Comparison of ENCODE assay signal across 20 cellular contexts in the genomic region with DNA sequence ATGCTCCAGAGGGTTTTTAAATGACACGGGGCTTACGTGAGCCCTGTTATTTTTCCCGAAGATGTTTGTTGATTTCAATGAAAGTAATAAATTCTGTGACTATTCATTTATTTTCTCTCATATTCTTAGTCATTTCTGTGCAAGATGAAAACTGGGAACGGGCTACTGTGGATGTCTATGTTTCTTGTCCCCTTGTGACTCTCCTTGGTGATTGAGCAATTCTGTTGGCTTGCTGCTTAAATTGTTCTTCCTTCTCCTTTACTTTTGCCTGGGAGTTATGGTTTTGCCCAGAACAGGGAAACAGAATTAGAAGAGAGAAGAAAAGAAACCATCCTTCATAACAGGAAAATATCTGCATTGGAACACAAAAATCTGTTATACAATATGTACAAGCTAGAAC.
DNase-seq lines count a peak whose midpoint lies in the region; ATAC-seq and TF ChIP-seq lines count a peak whose summit lies in the region.
"Had no signal": no experiment of that assay in that cellular context is flagged by ENCODE, and none has a peak within 500 bp of the region (broad histone marks: within the 10 kb centered on the region; RNA-seq: fewer than 3 reads in every experiment).

No MANE protein-coding gene starts in this region.

- no peak overlapping the region for H3K27ac Mint-ChIP-seq in naive thymus-derived CD4-positive, alpha-beta T cell
- no peak overlapping the region for H3K27ac Mint-ChIP-seq in T-helper 2 cell treated with Interferon-gamma antibody and Interleukin-4, amounts not matched to agents 5 μg/mL and 100 μg/mL, for 36 hours
- H3K27ac Mint-ChIP-seq: activated naive CD8-positive, alpha-beta T cell treated with anti-CD3 and anti-CD28 coated beads for 36 hours had no signal

- intact Hi-C loops in Right ventricle myocardium superior (cut with DNase I) (no loop called here), left ventricle myocardium inferior (cut with micrococcal nuclease) (no loop called here)
- intact Hi-C loops in naive thymus-derived CD4-positive, alpha-beta T cell (cut with micrococcal nuclease): no loop called here

- H3K4me3 ChIP-seq in left ventricle myocardium inferior: no peak overlapping the region
- H3K4me3 ChIP-seq in cardiac fibroblast (replicated peaks in 1 of 2; ENCODE audit: low read depth in 2 of 2, low read length in 2 of 2): no peak overlapping the region
- H3K4me3 ChIP-seq in naive thymus-derived CD4-positive, alpha-beta T cell (ENCODE audit: low read length): no peak overlapping the region
- no peak overlapping the region for H3K4me3 ChIP-seq in coronary artery
- H3K4me3 ChIP-seq: HAP-1, heart left ventricle, sigmoid colon, thoracic aorta had no signal

- H3K4me1 ChIP-seq in left ventricle myocardium inferior: no peaks in the 10 kb centered on the region
- H3K4me1 ChIP-seq in naive thymus-derived CD4-positive, alpha-beta T cell (ENCODE audit: control insufficient read depth in 2 of 2, insufficient read depth in 2 of 2, low read length in 2 of 2): no peaks in the 10 kb centered on the region
- H3K4me1 ChIP-seq: HAP-1, heart left ventricle, sigmoid colon had no signal

- DNase-seq in Right ventricle myocardium superior (no peak), left ventricle myocardium inferior (no peak), cardiac fibroblast (ENCODE audit: low read depth in 2 of 2) (peak; percentile 34 to 45), myocyte (ENCODE audit: low read depth) (peak; percentile 51), coronary artery (ENCODE audit: low spot score) (no peak)
- DNase-seq in naive thymus-derived CD4-positive, alpha-beta T cell: no peak
- DNase-seq in T-helper 2 cell treated with Interferon-gamma antibody and Interleukin-4, amounts not matched to agents 5 μg/mL and 100 μg/mL, for 36 hours (ENCODE audit: low spot score): no peak
- DNase-seq: activated effector memory CD4-positive, alpha-beta T cell treated with anti-CD3 and anti-CD28 coated beads, Interleukin-2, amount 50 U/mL, for 16 hours; activated naive CD8-positive, alpha-beta T cell treated with anti-CD3 and anti-CD28 coated beads for 36 hours; foreskin fibroblast; heart left ventricle; KG1; NCI-H1417 treated with DMSO at 0.1 percent for 48 hours; sigmoid colon; stimulated activated CD4-positive, alpha-beta T cell treated with anti-CD3 and anti-CD28 coated beads, Interleukin-15, amount 100 ng/mL, for 24 hours; stimulated activated naive CD4-positive, alpha-beta T cell; T-helper 2 cell had no signal

- no peaks in the 10 kb centered on the region for H3K27me3 ChIP-seq in left ventricle myocardium inferior (ENCODE audit: low read depth)
- H3K27me3 ChIP-seq in naive thymus-derived CD4-positive, alpha-beta T cell (ENCODE audit: control insufficient read depth in 2 of 2, insufficient read depth in 2 of 2, low read length in 2 of 2): no peaks in the 10 kb centered on the region
- H3K27me3 ChIP-seq: heart left ventricle, sigmoid colon had no signal

- H3K27me3 Mint-ChIP-seq in naive thymus-derived CD4-positive, alpha-beta T cell: no peaks in the 10 kb centered on the region
- H3K27me3 Mint-ChIP-seq in T-helper 2 cell treated with Interferon-gamma antibody and Interleukin-4, amounts not matched to agents 5 μg/mL and 100 μg/mL, for 36 hours (ENCODE audit: low read depth): no peaks in the 10 kb centered on the region
- H3K27me3 Mint-ChIP-seq: activated naive CD8-positive, alpha-beta T cell treated with anti-CD3 and anti-CD28 coated beads for 36 hours had no signal

- no peak for TF ChIP-seq CTCF in left ventricle myocardium inferior (IDR thresholded peaks at IDR 0.05; ENCODE audit: borderline replicate concordance)
- no peak for TF ChIP-seq CTCF in cardiac fibroblast (IDR thresholded peaks at IDR 0.05; ENCODE audit: low read depth, low read length)
- no peak for TF ChIP-seq CTCF in coronary artery (IDR thresholded peaks at IDR 0.05)

- H3K9me3 ChIP-seq in left ventricle myocardium inferior (replicated peaks): no peaks in the 10 kb centered on the region
- H3K9me3 ChIP-seq in naive thymus-derived CD4-positive, alpha-beta T cell (ENCODE audit: control insufficient read depth in 2 of 3, low read length in 3 of 3): no peaks in the 10 kb centered on the region
- H3K9me3 ChIP-seq: HAP-1, heart left ventricle, sigmoid colon, thoracic aorta had no signal

- H3K4me3 Mint-ChIP-seq in naive thymus-derived CD4-positive, alpha-beta T cell: no peak overlapping the region
- H3K4me3 Mint-ChIP-seq in T-helper 2 cell treated with Interferon-gamma antibody and Interleukin-4, amounts not matched to agents 5 μg/mL and 100 μg/mL, for 36 hours: no peak overlapping the region
- H3K4me3 Mint-ChIP-seq: activated naive CD8-positive, alpha-beta T cell treated with anti-CD3 and anti-CD28 coated beads for 36 hours had no signal

- ATAC-seq in Right ventricle myocardium superior (ENCODE audit: poor library complexity): peak; percentile 71
- ATAC-seq in naive thymus-derived CD4-positive, alpha-beta T cell: no peak
- no peak for ATAC-seq in GM21515 (IDR thresholded peaks at IDR 0.05; ENCODE audit: unreplicated experiment)

- no peaks in the 10 kb centered on the region for H3K36me3 Mint-ChIP-seq in naive thymus-derived CD4-positive, alpha-beta T cell
- H3K36me3 Mint-ChIP-seq in T-helper 2 cell treated with Interferon-gamma antibody and Interleukin-4, amounts not matched to agents 5 μg/mL and 100 μg/mL, for 36 hours (ENCODE audit: low read depth): no peaks in the 10 kb centered on the region
- H3K36me3 Mint-ChIP-seq: activated naive CD8-positive, alpha-beta T cell treated with anti-CD3 and anti-CD28 coated beads for 36 hours had no signal

- no peaks in the 10 kb centered on the region for H3K36me3 ChIP-seq in left ventricle myocardium inferior
- no peaks in the 10 kb centered on the region for H3K36me3 ChIP-seq in naive thymus-derived CD4-positive, alpha-beta T cell (ENCODE audit: control insufficient read depth in 2 of 3, insufficient read depth in 3 of 3, low read length in 3 of 3)
- H3K36me3 ChIP-seq: HAP-1, heart left ventricle, sigmoid colon, thoracic aorta had no signal

- H3K4me1 Mint-ChIP-seq in naive thymus-derived CD4-positive, alpha-beta T cell: no peaks in the 10 kb centered on the region
- H3K4me1 Mint-ChIP-seq in T-helper 2 cell treated with Interferon-gamma antibody and Interleukin-4, amounts not matched to agents 5 μg/mL and 100 μg/mL, for 36 hours (ENCODE audit: low read depth): no peaks in the 10 kb centered on the region
- H3K4me1 Mint-ChIP-seq: activated naive CD8-positive, alpha-beta T cell treated with anti-CD3 and anti-CD28 coated beads for 36 hours had no signal

- CTCF ChIA-PET in naive thymus-derived CD4-positive, alpha-beta T cell (lab: Charles Lee): no interaction called here

- H3K9me3 Mint-ChIP-seq in naive thymus-derived CD4-positive, alpha-beta T cell: no peaks in the 10 kb centered on the region
- no peaks in the 10 kb centered on the region for H3K9me3 Mint-ChIP-seq in T-helper 2 cell treated with Interferon-gamma antibody and Interleukin-4, amounts not matched to agents 5 μg/mL and 100 μg/mL, for 36 hours
- H3K9me3 Mint-ChIP-seq: activated naive CD8-positive, alpha-beta T cell treated with anti-CD3 and anti-CD28 coated beads for 36 hours had no signal

- POLR2A ChIA-PET in naive thymus-derived CD4-positive, alpha-beta T cell (lab: Charles Lee): no interaction called here

- H3K27ac ChIP-seq in left ventricle myocardium inferior (replicated peaks) (no peak overlapping the region), coronary artery (no peak overlapping the region)
- no peak overlapping the region for H3K27ac ChIP-seq in naive thymus-derived CD4-positive, alpha-beta T cell (ENCODE audit: low read depth, low read length)
- H3K27ac ChIP-seq: heart left ventricle, thoracic aorta had no signal

Comparison
In these comparisons a context has a peak if more than half of its experiments do, and no peak if none do; other contexts are left out.
1. DNase-seq: peak in cardiac fibroblast (2 of 2) and myocyte (single experiment); none in Right ventricle myocardium superior (single experiment), left ventricle myocardium inferior (single experiment), naive thymus-derived CD4-positive, alpha-beta T cell (0 of 9), T-helper 2 cell treated with Interferon-gamma antibody and Interleukin-4, amounts not matched to agents 5 μg/mL and 100 μg/mL, for 36 hours (single experiment) and coronary artery (single experiment).